ENCODE assay signal across 12 cellular contexts in genomic region chr7:141557360-141557759, GRCh38. TPM values are rescaled to one million over a fixed set of nuclear protein-coding genes. Genes with fewer than 3 reads are reported as not detected.
DNase-seq lines count a peak whose midpoint lies in the region; ATAC-seq and TF ChIP-seq lines count a peak whose summit lies in the region.
"Had no signal": no experiment of that assay in that cellular context is flagged by ENCODE, and none has a peak within 500 bp of the region (broad histone marks: within the 10 kb centered on the region; RNA-seq: fewer than 3 reads in every experiment).

No MANE protein-coding gene starts in this region.

- H3K36me3 ChIP-seq in psoas muscle (ENCODE audit: insufficient read depth in 1 of 2, low read depth in 1 of 2) (peaks cover 0 to 24% of the 10 kb centered on the region in 2 donors), sigmoid colon (peaks cover 0 to 23% (median 0%) of the 10 kb centered on the region in 4 donors)
- H3K36me3 ChIP-seq: brain microvascular endothelial cell had no signal

- peaks cover 97% of the 10 kb centered on the region for H3K36me3 Mint-ChIP-seq in activated T-cell treated with anti-CD3 and anti-CD28 coated beads, Interleukin-2, amount 50 U/mL, for 24 hours (ENCODE audit: low read depth)
- peaks cover 47% of the 10 kb centered on the region for H3K36me3 Mint-ChIP-seq in activated CD4-positive, alpha-beta memory T cell treated with anti-CD3 and anti-CD28 coated beads for 36 hours

- no peaks in the 10 kb centered on the region for H3K27me3 Mint-ChIP-seq in activated T-cell treated with anti-CD3 and anti-CD28 coated beads, Interleukin-2, amount 50 U/mL, for 24 hours
- H3K27me3 Mint-ChIP-seq in activated CD4-positive, alpha-beta memory T cell treated with anti-CD3 and anti-CD28 coated beads for 36 hours = no peaks in the 10 kb centered on the region

- H3K4me1 Mint-ChIP-seq in activated T-cell treated with anti-CD3 and anti-CD28 coated beads, Interleukin-2, amount 50 U/mL, for 24 hours (ENCODE audit: low read depth) = peaks cover 84% of the 10 kb centered on the region
- H3K4me1 Mint-ChIP-seq in activated CD4-positive, alpha-beta memory T cell treated with anti-CD3 and anti-CD28 coated beads for 36 hours (ENCODE audit: low read depth) = peaks cover 63% of the 10 kb centered on the region

- intact Hi-C loops in activated CD4-positive, alpha-beta memory T cell treated with anti-CD3 and anti-CD28 coated beads for 36 hours (cut with micrococcal nuclease) = loop anchor here (5.0 to 10.0 kb wide), 4 partner anchors 485 to 1247 kb away; partner anchors contain the start of genes BRAF, NDUFB2 and TMEM178B
- intact Hi-C loops in psoas muscle (cut with DNase I) = no loop called here
- intact Hi-C loops in sigmoid colon (cut with DNase I) = no loop called here

- H3K27me3 ChIP-seq in psoas muscle (ENCODE audit: insufficient read depth in 3 of 3, low read length in 2 of 3) = no peaks in the 10 kb centered on the region
- no peaks in the 10 kb centered on the region for H3K27me3 ChIP-seq in sigmoid colon
- H3K27me3 ChIP-seq: brain microvascular endothelial cell had no signal

- H3K27ac Mint-ChIP-seq in activated T-cell treated with anti-CD3 and anti-CD28 coated beads, Interleukin-2, amount 50 U/mL, for 24 hours = peak overlapping the region; percentile 93
- peak overlapping the region; percentile 79 for H3K27ac Mint-ChIP-seq in activated CD4-positive, alpha-beta memory T cell treated with anti-CD3 and anti-CD28 coated beads for 36 hours

- ATAC-seq in GM21423 (IDR thresholded peaks at IDR 0.05; ENCODE audit: unreplicated experiment) (peak; percentile 27), psoas muscle (no peak), HG03039 (IDR thresholded peaks at IDR 0.05; ENCODE audit: unreplicated experiment) (no peak), GM21619 (IDR thresholded peaks at IDR 0.05; ENCODE audit: unreplicated experiment) (no peak)

- WGBS in psoas muscle, 3 donors = 87 to 89% (median 87%) methylated on average over 3 of the region's 3 CpGs
- WGBS in sigmoid colon, 2 donors = 86 to 89% methylated on average over 3 of the region's 3 CpGs

- CTCF ChIA-PET in activated CD4-positive, alpha-beta memory T cell treated with anti-CD3 and anti-CD28 coated beads for 36 hours (lab: Charles Lee) = no interaction called here

- peak overlapping the region; percentile 52 for H3K4me3 Mint-ChIP-seq in activated T-cell treated with anti-CD3 and anti-CD28 coated beads, Interleukin-2, amount 50 U/mL, for 24 hours
- no peak overlapping the region for H3K4me3 Mint-ChIP-seq in activated CD4-positive, alpha-beta memory T cell treated with anti-CD3 and anti-CD28 coated beads for 36 hours

- H3K9me3 Mint-ChIP-seq in activated T-cell treated with anti-CD3 and anti-CD28 coated beads, Interleukin-2, amount 50 U/mL, for 24 hours = peaks cover 12% of the 10 kb centered on the region
- H3K9me3 Mint-ChIP-seq in activated CD4-positive, alpha-beta memory T cell treated with anti-CD3 and anti-CD28 coated beads for 36 hours = peaks cover 7% of the 10 kb centered on the region

- TF ChIP-seq POLR2A in sigmoid colon (IDR thresholded peaks at IDR 0.05) = no peak

- TF ChIP-seq CTCF in psoas muscle (IDR thresholded peaks at IDR 0.05) = no peak
- TF ChIP-seq CTCF in sigmoid colon (IDR thresholded peaks at IDR 0.05) = no peak

- H3K9me3 ChIP-seq in psoas muscle (peaks cover 11% of the 10 kb centered on the region), sigmoid colon (no peaks in the 10 kb centered on the region)

- H3K4me1 ChIP-seq in psoas muscle (peaks cover 9% of the 10 kb centered on the region), sigmoid colon (peaks cover 0 to 7% (median 2%) of the 10 kb centered on the region in 4 donors)

- no peak for DNase-seq in activated T-cell treated with anti-CD3 and anti-CD28 coated beads, Interleukin-2, amount 50 U/mL, for 24 hours
- no peak for DNase-seq in activated T-cell treated with anti-CD3 and anti-CD28 coated beads, Interleukin-2, amount 50 U/mL, for 48 hours
- DNase-seq in activated CD4-positive, alpha-beta memory T cell treated with anti-CD3 and anti-CD28 coated beads for 36 hours = no peak
- DNase-seq in psoas muscle (no peak), sigmoid colon (no peak)
- DNase-seq: ACHN, Calu3, NCI-H1048 had no signal

- no peak overlapping the region for H3K4me3 ChIP-seq in psoas muscle
- no peak overlapping the region for H3K4me3 ChIP-seq in sigmoid colon

- TF ChIP-seq EP300 in sigmoid colon (IDR thresholded peaks at IDR 0.05) = no peak

- POLR2A ChIA-PET in activated CD4-positive, alpha-beta memory T cell treated with anti-CD3 and anti-CD28 coated beads for 36 hours (lab: Charles Lee) = interaction anchor here (1.0 kb wide), 1 partner anchor 543 kb away, joined by 3 read pairs; the partner anchor contains the start of gene MRPS33

- H3K27ac ChIP-seq in psoas muscle (peak overlapping the region; percentile 68), sigmoid colon (no peak overlapping the region)

RNA-seq across cellular contexts. Expression of gene AGK, which starts 6.2 kb away (rescaled TPM):
- total RNA-seq in activated CD4-positive, alpha-beta memory T cell treated with anti-CD3 and anti-CD28 coated beads for 36 hours = 10 to 100 TPM; 50.2 to 57.2 TPM
- total RNA-seq in psoas muscle = 10 to 100 TPM in 2 of 4 donors, 1 to 10 TPM in 2; 7.8 to 15.4 (median 9.8) TPM
- 10 to 100 TPM in 1 of 3 donors, 1 to 10 TPM in 2; 5.8 to 10.3 (median 7.3) TPM for polyA plus RNA-seq in psoas muscle
- 10 to 100 TPM; 15.5 to 21.3 (median 19.2) TPM for total RNA-seq in sigmoid colon
- polyA plus RNA-seq in sigmoid colon = 10 to 100 TPM in 1 of 3 donors, 1 to 10 TPM in 2; 7.8 to 12.3 (median 9.2) TPM
